9 cellular contexts compared by ENCODE assay signal in the genomic region with DNA sequence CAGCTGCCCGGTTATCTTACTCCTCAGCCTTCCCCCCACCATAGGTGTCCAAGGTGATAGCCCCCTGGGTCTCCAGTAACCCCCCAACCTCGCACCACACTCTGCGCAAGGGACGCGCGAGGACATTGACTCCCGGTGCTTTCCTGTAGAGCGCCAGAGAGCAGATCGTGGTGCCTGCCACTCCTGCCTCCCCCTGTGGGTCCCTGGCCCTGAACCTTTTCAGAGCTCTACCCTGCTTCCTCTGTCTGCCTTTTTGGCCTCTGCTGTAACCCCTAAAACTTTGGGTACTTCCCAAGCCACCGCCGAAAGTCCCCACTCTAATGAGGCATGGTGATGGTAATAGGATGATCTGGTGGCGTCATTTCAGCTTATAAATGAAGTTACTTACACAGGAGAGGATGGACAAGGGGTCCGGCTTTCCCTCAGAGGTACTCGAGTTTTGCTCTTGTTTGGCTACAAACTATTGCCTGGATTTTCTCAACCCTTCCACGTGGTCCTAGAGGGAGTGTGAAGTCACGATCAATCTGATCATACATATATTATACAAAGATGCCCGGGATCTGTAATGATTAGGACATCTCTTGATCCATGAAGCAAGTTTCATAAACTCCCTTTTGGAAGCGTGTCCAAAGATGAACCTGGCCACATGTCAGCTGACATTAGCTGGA. TPM values are rescaled to one million over a fixed set of nuclear protein-coding genes. Genes with fewer than 3 reads are reported as not detected.
DNase-seq lines count a peak whose midpoint lies in the region; ATAC-seq and TF ChIP-seq lines count a peak whose summit lies in the region.
"Had no signal": no experiment of that assay in that cellular context is flagged by ENCODE, and none has a peak within 500 bp of the region (broad histone marks: within the 10 kb centered on the region; RNA-seq: fewer than 3 reads in every experiment).

No MANE protein-coding gene starts in this region.

- ATAC-seq in HG02642 (IDR thresholded peaks at IDR 0.05; ENCODE audit: poor library complexity, unreplicated experiment), result no peak
- no peak for ATAC-seq in HG03280 (IDR thresholded peaks at IDR 0.05; ENCODE audit: unreplicated experiment)

- WGBS in ectodermal cell, 2 experiments, result 42% methylated on average over 18 of the region's 18 CpGs
- 23 to 25% methylated on average over 14 of the region's 18 CpGs for WGBS in mesodermal cell (ENCODE audit: insufficient coverage in 2 of 2), 2 experiments
- whole genome bisulfite sequencing in thyroid gland, 2 donors, result 29 to 42% methylated on average over 10 to 17 of the region's 18 CpGs

- H3K4me3 ChIP-seq in MG63 (peak overlapping the region; percentile 60), ectodermal cell (ENCODE audit: insufficient read depth, low read depth, low read length) (peak overlapping the region; percentile 82), mesodermal cell (ENCODE audit: extremely low read depth, insufficient read depth, low read length, poor library complexity, severe bottlenecking) (peak overlapping the region; percentile 57), thyroid gland (replicated peaks in 1 of 3) (no peak overlapping the region)

- no peak for TF ChIP-seq POLR2A in thyroid gland (IDR thresholded peaks at IDR 0.05)

- H3K36me3 ChIP-seq in MG63 (no peaks in the 10 kb centered on the region), ectodermal cell (ENCODE audit: control insufficient read depth, insufficient read depth, low read length) (no peaks in the 10 kb centered on the region), mesodermal cell (ENCODE audit: control insufficient read depth, insufficient read depth, low read length) (peaks cover 22% of the 10 kb centered on the region), thyroid gland (no peaks in the 10 kb centered on the region)

- H3K27me3 ChIP-seq in MG63, result no peaks in the 10 kb centered on the region
- peaks cover 56% of the 10 kb centered on the region for H3K27me3 ChIP-seq in ectodermal cell (ENCODE audit: control insufficient read depth, insufficient read depth, low read length, poor library complexity, severe bottlenecking)
- peaks cover 5% of the 10 kb centered on the region for H3K27me3 ChIP-seq in thyroid gland

- TF ChIP-seq CTCF in thyroid gland (IDR thresholded peaks at IDR 0.05), result no peak

- H3K27ac ChIP-seq in ectodermal cell (ENCODE audit: insufficient read depth, low read depth, low read length, poor library complexity, severe bottlenecking), result no peak overlapping the region
- H3K27ac ChIP-seq in mesodermal cell (ENCODE audit: low read depth, low read length, severe bottlenecking), result peak overlapping the region; percentile 91
- H3K27ac ChIP-seq in thyroid gland, result peak overlapping the region in 2 of 3 donors; percentile 46 to 81

- H3K9me3 ChIP-seq in MG63 (no peaks in the 10 kb centered on the region), ectodermal cell (ENCODE audit: control insufficient read depth, low read length) (no peaks in the 10 kb centered on the region), mesodermal cell (ENCODE audit: control insufficient read depth, low read length) (no peaks in the 10 kb centered on the region), thyroid gland (no peaks in the 10 kb centered on the region)

- DNase-seq in MG63, result no peak
- no peak for DNase-seq in thyroid gland
- DNase-seq in mucosa of gallbladder (ENCODE audit: low spot score), result no peak
- no peak for DNase-seq in activated CD4-positive, alpha-beta T cell treated with anti-CD3 and anti-CD28 coated beads, Interleukin-2, amount 50 U/mL, for 48 hours
- DNase-seq: naive B cell had no signal

- H3K4me1 ChIP-seq in ectodermal cell (ENCODE audit: control insufficient read depth, insufficient read depth, low read length) (peaks cover 11% of the 10 kb centered on the region), mesodermal cell (ENCODE audit: control insufficient read depth, insufficient read depth, low read length, poor library complexity, severe bottlenecking) (no peaks in the 10 kb centered on the region), thyroid gland (peaks cover 0 to 6% of the 10 kb centered on the region in 2 donors)

- intact Hi-C loops in thyroid gland (cut with DNase I), result no loop called here

RNA-seq across cellular contexts. Expression of a gene that starts 2.1 kb away (rescaled TPM):
- 22.1 and 33.2 TPM in 2 replicates for total RNA-seq in MG63 (2014; rRNA removed; shearing (Covaris generic); ENCODE audit: low replicate concordance)
- polyA plus RNA-seq in ectodermal cell (2013, experiment 1 of 4), result 122 TPM
- 93.4 TPM for polyA plus RNA-seq in ectodermal cell (2013, experiment 2 of 4)
- polyA plus RNA-seq in ectodermal cell (2013, experiment 3 of 4), result 73.9 TPM
- 76.4 TPM for polyA plus RNA-seq in ectodermal cell (2013, experiment 4 of 4)
- polyA plus RNA-seq in mesodermal cell (2013, experiment 1 of 2), result 488 TPM
- 420 TPM for polyA plus RNA-seq in mesodermal cell (2013, experiment 2 of 2)
- total RNA-seq in thyroid gland (10 to 100 TPM; 13.0 to 37.7 (median 27.8) TPM), mucosa of gallbladder (41.1 TPM)

Comparison
In these comparisons a context has a peak if more than half of its experiments do, and no peak if none do; other contexts are left out.
1. H3K4me3 ChIP-seq: peak in MG63 (single experiment), ectodermal cell (single experiment) and mesodermal cell (single experiment); none in thyroid gland (0 of 3).